Comparison of ENCODE assay signal across 15 cellular contexts in the genomic region with DNA sequence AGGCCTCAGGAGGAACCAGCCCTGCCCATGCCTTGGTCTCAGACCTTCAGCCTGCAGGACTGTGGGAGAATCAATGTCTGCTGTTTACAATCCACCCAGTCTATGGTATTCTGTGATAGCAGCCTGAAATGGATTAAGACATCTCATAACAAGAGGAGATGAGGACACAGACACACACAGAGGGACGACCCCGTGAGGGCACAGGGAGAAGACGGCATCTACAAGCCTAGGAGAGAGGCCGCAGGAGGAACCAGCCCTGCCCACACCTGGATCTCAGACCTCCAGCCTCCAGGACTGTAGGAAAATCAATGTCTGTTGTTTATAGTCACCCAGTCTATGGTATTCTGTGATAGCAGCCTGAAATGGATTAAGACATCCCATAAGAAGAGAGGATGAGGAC. TPM values are rescaled to one million over a fixed set of nuclear protein-coding genes. Genes with fewer than 3 reads are reported as not detected.
DNase-seq lines count a peak whose midpoint lies in the region; ATAC-seq and TF ChIP-seq lines count a peak whose summit lies in the region.
"Had no signal": no experiment of that assay in that cellular context is flagged by ENCODE, and none has a peak within 500 bp of the region (broad histone marks: within the 10 kb centered on the region; RNA-seq: fewer than 3 reads in every experiment).

No MANE protein-coding gene starts in this region.

- no peaks in the 10 kb centered on the region for H3K9me3 Mint-ChIP-seq in activated T-helper 1 cell treated with anti-CD3 and anti-CD28 coated beads, Interleukin-12 subunit alpha, Interleukin-12 subunit beta, Interleukin-2, Interleukin-4 antibody, amounts not matched to agents 30 ng/mL and 10 ng/mL and 1 ng/mL, durations not matched to agents 14 hours and 24 hours and 36 hours
- no peaks in the 10 kb centered on the region for H3K9me3 Mint-ChIP-seq in naive B cell

- H3K9me3 ChIP-seq in left ventricle myocardium inferior (replicated peaks), result no peaks in the 10 kb centered on the region
- no peaks in the 10 kb centered on the region for H3K9me3 ChIP-seq in right atrium auricular region
- H3K9me3 ChIP-seq in thyroid gland, result no peaks in the 10 kb centered on the region
- H3K9me3 ChIP-seq: gastrocnemius medialis, pancreas, SJCRH30 had no signal

- H3K36me3 ChIP-seq in left ventricle myocardium inferior, result peaks cover 78% of the 10 kb centered on the region
- peaks cover 73% of the 10 kb centered on the region for H3K36me3 ChIP-seq in right atrium auricular region
- peaks cover 58 to 59% of the 10 kb centered on the region in 2 donors for H3K36me3 ChIP-seq in thyroid gland

- TF ChIP-seq CTCF in left ventricle myocardium inferior (IDR thresholded peaks at IDR 0.05; ENCODE audit: borderline replicate concordance), result no peak
- no peak for TF ChIP-seq CTCF in right atrium auricular region (IDR thresholded peaks at IDR 0.05)
- no peak for TF ChIP-seq CTCF in thyroid gland (IDR thresholded peaks at IDR 0.05)

- no peak for TF ChIP-seq POLR2A in thyroid gland (IDR thresholded peaks at IDR 0.05)

- H3K27ac ChIP-seq in left ventricle myocardium inferior (replicated peaks) (no peak overlapping the region), right atrium auricular region (no peak overlapping the region), thyroid gland (no peak overlapping the region)
- H3K27ac ChIP-seq: pancreas, SJCRH30 had no signal

- H3K4me3 ChIP-seq in left ventricle myocardium inferior (peak overlapping the region; percentile 100), right atrium auricular region (no peak overlapping the region), thyroid gland (replicated peaks in 1 of 3) (no peak overlapping the region)
- H3K4me3 ChIP-seq: gastrocnemius medialis, pancreas, SJCRH30 had no signal

- peaks cover 62% of the 10 kb centered on the region for H3K4me1 ChIP-seq in left ventricle myocardium inferior
- peaks cover 0 to 50% of the 10 kb centered on the region in 2 donors for H3K4me1 ChIP-seq in right atrium auricular region
- H3K4me1 ChIP-seq in thyroid gland, result peaks cover 23% of the 10 kb centered on the region in 2 donors
- H3K4me1 ChIP-seq: SJCRH30 had no signal

- H3K36me3 Mint-ChIP-seq in activated T-helper 1 cell treated with anti-CD3 and anti-CD28 coated beads, Interleukin-12 subunit alpha, Interleukin-12 subunit beta, Interleukin-2, Interleukin-4 antibody, amounts not matched to agents 30 ng/mL and 10 ng/mL and 1 ng/mL, durations not matched to agents 14 hours and 24 hours and 36 hours (ENCODE audit: low read depth), result peaks cover 52% of the 10 kb centered on the region
- H3K36me3 Mint-ChIP-seq in naive B cell, result peaks cover 16 to 22% of the 10 kb centered on the region in 2 donors

- intact Hi-C loops in left ventricle myocardium inferior (cut with micrococcal nuclease) (no loop called here), thyroid gland (cut with DNase I) (no loop called here)
- intact Hi-C loops in activated T-helper 1 cell treated with anti-CD3 and anti-CD28 coated beads, Interleukin-12 subunit alpha, Interleukin-12 subunit beta, Interleukin-2, Interleukin-4 antibody, amounts not matched to agents 30 ng/mL and 10 ng/mL and 1 ng/mL, durations not matched to agents 14 hours and 24 hours and 36 hours (cut with micrococcal nuclease), result no loop called here

- H3K27ac Mint-ChIP-seq in activated T-helper 1 cell treated with anti-CD3 and anti-CD28 coated beads, Interleukin-12 subunit alpha, Interleukin-12 subunit beta, Interleukin-2, Interleukin-4 antibody, amounts not matched to agents 30 ng/mL and 10 ng/mL and 1 ng/mL, durations not matched to agents 14 hours and 24 hours and 36 hours, result no peak overlapping the region
- peak overlapping the region in 3 of 6 donors; percentile 44 to 88 (median 54) for H3K27ac Mint-ChIP-seq in naive B cell

- WGBS in thyroid gland, 2 donors, result 83 to 90% methylated on average over 4 of the region's 4 CpGs

- H3K27me3 ChIP-seq in left ventricle myocardium inferior (ENCODE audit: low read depth) (no peaks in the 10 kb centered on the region), right atrium auricular region (no peaks in the 10 kb centered on the region), thyroid gland (no peaks in the 10 kb centered on the region)
- H3K27me3 ChIP-seq: gastrocnemius medialis, pancreas, SJCRH30 had no signal

- peak overlapping the region; percentile 71 for H3K4me3 Mint-ChIP-seq in activated T-helper 1 cell treated with anti-CD3 and anti-CD28 coated beads, Interleukin-12 subunit alpha, Interleukin-12 subunit beta, Interleukin-2, Interleukin-4 antibody, amounts not matched to agents 30 ng/mL and 10 ng/mL and 1 ng/mL, durations not matched to agents 14 hours and 24 hours and 36 hours
- peak overlapping the region in 7 of 8 donors; percentile 24 to 87 (median 53) for H3K4me3 Mint-ChIP-seq in naive B cell

- H3K27me3 Mint-ChIP-seq in activated T-helper 1 cell treated with anti-CD3 and anti-CD28 coated beads, Interleukin-12 subunit alpha, Interleukin-12 subunit beta, Interleukin-2, Interleukin-4 antibody, amounts not matched to agents 30 ng/mL and 10 ng/mL and 1 ng/mL, durations not matched to agents 14 hours and 24 hours and 36 hours (ENCODE audit: insufficient read depth), result no peaks in the 10 kb centered on the region
- H3K27me3 Mint-ChIP-seq in naive B cell, result no peaks in the 10 kb centered on the region

- ATAC-seq in naive B cell (ENCODE audit: low read depth in 2 of 2) (no peak), SK-N-SH treated with all-trans-retinoic acid at 6 μM for 48 hours (no peak)
- ATAC-seq: gastrocnemius medialis, left colon, pancreas had no signal

- no peak for DNase-seq in left ventricle myocardium inferior
- no peak for DNase-seq in right atrium auricular region (ENCODE audit: low spot score)
- DNase-seq in activated T-helper 1 cell treated with anti-CD3 and anti-CD28 coated beads, Interleukin-12 subunit alpha, Interleukin-12 subunit beta, Interleukin-2, Interleukin-4 antibody, amounts not matched to agents 30 ng/mL and 10 ng/mL and 1 ng/mL, durations not matched to agents 14 hours and 24 hours and 36 hours (ENCODE audit: low spot score), result no peak
- no peak for DNase-seq in naive B cell
- no peak for DNase-seq in RPMI8226
- DNase-seq in effector CD4-positive, alpha-beta T cell, result no peak
- no peak for DNase-seq in thyroid gland
- DNase-seq: C1 segment of cervical spinal cord, Kasumi-1, NCI-H1930, SJCRH30 had no signal

- peaks cover 22% of the 10 kb centered on the region for H3K4me1 Mint-ChIP-seq in activated T-helper 1 cell treated with anti-CD3 and anti-CD28 coated beads, Interleukin-12 subunit alpha, Interleukin-12 subunit beta, Interleukin-2, Interleukin-4 antibody, amounts not matched to agents 30 ng/mL and 10 ng/mL and 1 ng/mL, durations not matched to agents 14 hours and 24 hours and 36 hours (ENCODE audit: low read depth)
- peaks cover 27 to 39% (median 30%) of the 10 kb centered on the region in 3 donors for H3K4me1 Mint-ChIP-seq in naive B cell

TF ChIP-seq in SK-N-SH treated with all-trans-retinoic acid at 6 μM for 48 hours, 23 proteins besides CTCF, POLR2A, EP300 and RAD21:
- TF ChIP-seq SNAI2 (CRISPR knock-in tag; IDR thresholded peaks at IDR 0.05), result no peak

RNA-seq across cellular contexts. Expression of gene SLC25A6, which starts 3.3 kb away (rescaled TPM):
- 158 TPM for total RNA-seq in left ventricle myocardium inferior
- 100 to 1,000 TPM; 109 to 157 TPM for total RNA-seq in right atrium auricular region
- total RNA-seq in activated T-helper 1 cell treated with anti-CD3 and anti-CD28 coated beads, Interleukin-12 subunit alpha, Interleukin-12 subunit beta, Interleukin-2, Interleukin-4 antibody, amounts not matched to agents 30 ng/mL and 10 ng/mL and 1 ng/mL, durations not matched to agents 14 hours and 24 hours and 36 hours, result 281 and 289 TPM in 2 replicates
- 100 to 1,000 TPM; 411 to 627 (median 548) TPM for polyA plus RNA-seq in naive B cell (ENCODE audit: low read depth in 6 of 6)
- total RNA-seq in thyroid gland, result 100 to 1,000 TPM; 219 to 397 (median 320) TPM

RNA-seq across cellular contexts. Expression of gene IL3RA, which starts 52.1 kb away (rescaled TPM):
- total RNA-seq in left ventricle myocardium inferior, result 6.9 TPM
- total RNA-seq in right atrium auricular region, result 1 to 10 TPM; 2.4 to 3.2 TPM
- total RNA-seq in activated T-helper 1 cell treated with anti-CD3 and anti-CD28 coated beads, Interleukin-12 subunit alpha, Interleukin-12 subunit beta, Interleukin-2, Interleukin-4 antibody, amounts not matched to agents 30 ng/mL and 10 ng/mL and 1 ng/mL, durations not matched to agents 14 hours and 24 hours and 36 hours, result 4.2 and 5.3 TPM in 2 replicates
- 10 to 100 TPM in 2 of 6 donors, 1 to 10 TPM in 4; 4.1 to 33.6 (median 7.5) TPM for polyA plus RNA-seq in naive B cell (ENCODE audit: low read depth in 6 of 6)
- total RNA-seq in thyroid gland, result 1 to 10 TPM in 3 of 4 donors, under 1 TPM in 1; 0.89 to 4.5 (median 3.3) TPM
- total RNA-seq: SJCRH30 had no signal
